ENCODE assay signal across 13 cellular contexts in genomic region chr5:126597156-126597555, GRCh38. TPM values are rescaled to one million over a fixed set of nuclear protein-coding genes. Genes with fewer than 3 reads are reported as not detected.
DNase-seq lines count a peak whose midpoint lies in the region; ATAC-seq and TF ChIP-seq lines count a peak whose summit lies in the region.
"Had no signal": no experiment of that assay in that cellular context is flagged by ENCODE, and none has a peak within 500 bp of the region (broad histone marks: within the 10 kb centered on the region; RNA-seq: fewer than 3 reads in every experiment).

No MANE protein-coding gene starts in this region.

- TF ChIP-seq CTCF in MCF 10A (IDR thresholded peaks at IDR 0.05; ENCODE audit: unreplicated experiment), result no peak
- no peak for TF ChIP-seq CTCF in breast epithelium (IDR thresholded peaks at IDR 0.05)
- TF ChIP-seq CTCF in suprapubic skin (IDR thresholded peaks at IDR 0.05), result no peak
- TF ChIP-seq CTCF in gastrocnemius medialis (IDR thresholded peaks at IDR 0.05 in 4 of 5, conservative IDR thresholded peaks at IDR 0.05 in 1 of 5), result no peak

- POLR2A ChIA-PET in MCF 10A (lab: Yijun Ruan, JAX), result interaction anchor here (0.6 to 1.7 kb wide), 13 partner anchors 8 to 259 kb away, joined by 3 to 6 read pairs (median 4); partner anchors contain the start of gene GRAMD2B

- in situ Hi-C loops in gastrocnemius medialis (cut with MboI; ENCODE audit: low sequenced_read_pairs in 4 of 4), result no loop called here

- ATAC-seq in aorta (ENCODE audit: low FRiP score) (no peak), gastrocnemius medialis (no peak)

- TF ChIP-seq EP300 in suprapubic skin (IDR thresholded peaks at IDR 0.05), result no peak

- 60% methylated on average over 4 of the region's 4 CpGs for WGBS in suprapubic skin
- WGBS in aorta, 2 donors, result 92 to 94% methylated on average over 4 of the region's 4 CpGs

- peak overlapping the region; percentile 40 for H3K27ac Mint-ChIP-seq in MCF 10A (ENCODE audit: low read depth, unreplicated experiment)
- H3K27ac Mint-ChIP-seq: activated naive CD4-positive, alpha-beta T cell treated with anti-CD3 and anti-CD28 coated beads, Interleukin-2, amount 50 U/mL, for 24 hours had no signal

- H3K27ac ChIP-seq in breast epithelium (peak overlapping the region in 1 of 2 donors; percentile 54), suprapubic skin (peak overlapping the region; percentile 61), aorta (ENCODE audit: low read depth in 1 of 2, low read length in 2 of 2) (no peak overlapping the region), gastrocnemius medialis (no peak overlapping the region)
- H3K27ac ChIP-seq: tibial nerve had no signal

- peaks cover 0 to 7% of the 10 kb centered on the region in 2 donors for H3K4me1 ChIP-seq in breast epithelium
- H3K4me1 ChIP-seq in suprapubic skin, result peaks cover 55% of the 10 kb centered on the region
- no peaks in the 10 kb centered on the region for H3K4me1 ChIP-seq in aorta (ENCODE audit: control insufficient read depth in 1 of 2, insufficient read depth in 2 of 2, low read length in 2 of 2)
- H3K4me1 ChIP-seq in gastrocnemius medialis, result peaks cover 15 to 22% of the 10 kb centered on the region in 2 donors

- CTCF ChIA-PET in MCF 10A (lab: Yijun Ruan, JAX), result interaction anchor here (0.5 to 1.8 kb wide), 12 partner anchors 9 to 875 kb away, joined by 3 to 9 read pairs (median 4); partner anchors contain the start of gene GRAMD2B

- H3K27me3 Mint-ChIP-seq in MCF 10A (ENCODE audit: insufficient read depth, unreplicated experiment), result no peaks in the 10 kb centered on the region

- no peaks in the 10 kb centered on the region for H3K36me3 Mint-ChIP-seq in MCF 10A (ENCODE audit: insufficient read depth, unreplicated experiment)
- H3K36me3 Mint-ChIP-seq: activated naive CD4-positive, alpha-beta T cell treated with anti-CD3 and anti-CD28 coated beads, Interleukin-2, amount 50 U/mL, for 24 hours had no signal

- no peaks in the 10 kb centered on the region for H3K36me3 ChIP-seq in breast epithelium
- H3K36me3 ChIP-seq in suprapubic skin, result peaks cover 2% of the 10 kb centered on the region
- H3K36me3 ChIP-seq in aorta (ENCODE audit: control insufficient read depth in 1 of 2, insufficient read depth in 2 of 2, low read length in 1 of 2), result no peaks in the 10 kb centered on the region
- H3K36me3 ChIP-seq in gastrocnemius medialis, result no peaks in the 10 kb centered on the region

- H3K9me3 ChIP-seq in breast epithelium (no peaks in the 10 kb centered on the region), suprapubic skin (no peaks in the 10 kb centered on the region), aorta (ENCODE audit: control insufficient read depth, low read length) (no peaks in the 10 kb centered on the region), gastrocnemius medialis (no peaks in the 10 kb centered on the region)
- H3K9me3 ChIP-seq: tibial nerve had no signal

- intact Hi-C loops in MCF 10A (cut with micrococcal nuclease) (loop anchor here (10.0 kb wide), 1 partner anchor 172 kb away; the partner anchor contains the start of gene GRAMD2B), breast epithelium (cut with DNase I; ENCODE audit: low total_unique reads) (no loop called here), aorta (cut with DNase I) (loop anchor here in 1 of 2 donors (5.0 kb wide), 1 partner anchor 255 kb away; no protein-coding TSS in a partner anchor), gastrocnemius medialis (cut with DNase I; ENCODE audit: low total_unique reads) (no loop called here)

- H3K4me3 ChIP-seq in breast epithelium (no peak overlapping the region), suprapubic skin (no peak overlapping the region), aorta (ENCODE audit: low read length in 2 of 2) (no peak overlapping the region), gastrocnemius medialis (no peak overlapping the region)
- H3K4me3 ChIP-seq: tibial nerve had no signal

- BruUV-seq in MCF 10A (replicated peaks; lab: Mats Ljungman, UMichigan), result no TSS peak

- H3K4me3 Mint-ChIP-seq in MCF 10A (ENCODE audit: unreplicated experiment), result peak overlapping the region; percentile 28

- no peaks in the 10 kb centered on the region for H3K9me3 Mint-ChIP-seq in MCF 10A (ENCODE audit: unreplicated experiment)
- H3K9me3 Mint-ChIP-seq: activated naive CD4-positive, alpha-beta T cell treated with anti-CD3 and anti-CD28 coated beads, Interleukin-2, amount 50 U/mL, for 24 hours had no signal

- H3K4me1 Mint-ChIP-seq in MCF 10A (ENCODE audit: insufficient read depth, unreplicated experiment), result peaks cover 42% of the 10 kb centered on the region

- TF ChIP-seq POLR2A in breast epithelium (IDR thresholded peaks at IDR 0.05) (no peak), suprapubic skin (IDR thresholded peaks at IDR 0.05) (no peak), gastrocnemius medialis (IDR thresholded peaks at IDR 0.05) (no peak)

- DNase-seq in MCF 10A (ENCODE audit: unreplicated experiment) (peak; percentile 96), breast epithelium (ENCODE audit: low spot score in 2 of 2) (no peak), amniotic epithelial cell (ENCODE audit: low read depth) (peak; percentile 94), fibroblast of the conjunctiva (ENCODE audit: low read depth) (peak; percentile 62), suprapubic skin (ENCODE audit: low spot score in 2 of 2) (no peak), NCI-H1105 treated with DMSO at 0.1 percent for 48 hours (lab: John Stamatoyannopoulos, UW) (no peak), aorta (no peak), gastrocnemius medialis (no peak)
- DNase-seq: GDM1, NCI-H1694 treated with DMSO at 0.1 percent for 48 hours, T-helper 2 cell had no signal

- H3K27me3 ChIP-seq in breast epithelium, result no peaks in the 10 kb centered on the region
- H3K27me3 ChIP-seq in suprapubic skin, result no peaks in the 10 kb centered on the region
- no peaks in the 10 kb centered on the region for H3K27me3 ChIP-seq in aorta (ENCODE audit: control insufficient read depth in 1 of 2, insufficient read depth in 2 of 2, low read length in 1 of 2)
- H3K27me3 ChIP-seq in gastrocnemius medialis, result no peaks in the 10 kb centered on the region
- H3K27me3 ChIP-seq: tibial nerve had no signal

RNA-seq across cellular contexts. Expression of gene ALDH7A1, which starts 2.1 kb away (rescaled TPM):
- total RNA-seq in MCF 10A (2022) (46.8 and 89.1 TPM in 2 replicates), breast epithelium (10 to 100 TPM; 38.7 to 83.0 (median 45.2) TPM), suprapubic skin (10 to 100 TPM; 28.5 to 71.2 (median 43.5) TPM), aorta (10 to 100 TPM; 25.3 to 35.5 TPM), gastrocnemius medialis (1 to 10 TPM; 2.7 to 6.3 (median 4.7) TPM)
- polyA plus RNA-seq in aorta, result 10 to 100 TPM; 25.2 to 43.8 TPM

RNA-seq across cellular contexts. Expression of gene PHAX, which starts 3.6 kb away (rescaled TPM):
- total RNA-seq in MCF 10A (2022), result 57.4 and 73.2 TPM in 2 replicates
- total RNA-seq in breast epithelium, result 10 to 100 TPM; 44.9 to 58.7 (median 54.7) TPM
- 10 to 100 TPM; 21.8 to 55.2 (median 30.2) TPM for total RNA-seq in suprapubic skin
- 10 to 100 TPM; 30.3 to 32.0 TPM for total RNA-seq in aorta
- polyA plus RNA-seq in aorta, result 10 to 100 TPM; 29.9 to 34.3 TPM
- 10 to 100 TPM; 33.3 to 50.6 (median 38.4) TPM for total RNA-seq in gastrocnemius medialis

Comparison
In these comparisons a context has a peak if more than half of its experiments do, and no peak if none do; other contexts are left out.
1. DNase-seq: peak in MCF 10A (single experiment), amniotic epithelial cell (single experiment) and fibroblast of the conjunctiva (single experiment); none in breast epithelium (0 of 2), suprapubic skin (0 of 2), NCI-H1105 treated with DMSO at 0.1 percent for 48 hours (single experiment), aorta (0 of 2) and gastrocnemius medialis (0 of 2).